In genomic region chr17:50059759-50060273, GRCh38 we compare ENCODE assay signal across 10 cellular contexts. TPM values are rescaled to one million over a fixed set of nuclear protein-coding genes. Genes with fewer than 3 reads are reported as not detected.
DNase-seq lines count a peak whose midpoint lies in the region; ATAC-seq and TF ChIP-seq lines count a peak whose summit lies in the region.
"Had no signal": no experiment of that assay in that cellular context is flagged by ENCODE, and none has a peak within 500 bp of the region (broad histone marks: within the 10 kb centered on the region; RNA-seq: fewer than 3 reads in every experiment).

No MANE protein-coding gene starts in this region.

- no peak for TF ChIP-seq POLR2A in gastroesophageal sphincter (IDR thresholded peaks at IDR 0.05)

- H3K4me1 ChIP-seq in gastroesophageal sphincter (peaks cover 14 to 92% (median 68%) of the 10 kb centered on the region in 3 donors), rectal smooth muscle tissue (ENCODE audit: control insufficient read depth, insufficient read depth, low read length) (peaks cover 54% of the 10 kb centered on the region)
- peaks cover 11% of the 10 kb centered on the region for H3K4me1 ChIP-seq in effector memory CD4-positive, alpha-beta T cell (ENCODE audit: control insufficient read depth, insufficient read depth, low read length, poor library complexity, severe bottlenecking)

- 12 to 29% methylated on average over 1 to 4 of the region's 5 CpGs for WGBS in gastroesophageal sphincter (ENCODE audit: low coverage in 1 of 2), 2 donors

- TF ChIP-seq EP300 in gastroesophageal sphincter (IDR thresholded peaks at IDR 0.05): no peak

- H3K4me3 ChIP-seq in gastroesophageal sphincter (no peak overlapping the region), rectal smooth muscle tissue (ENCODE audit: low read length) (no peak overlapping the region)
- H3K4me3 ChIP-seq in effector memory CD4-positive, alpha-beta T cell (ENCODE audit: insufficient read depth, low read depth, low read length, poor library complexity, severe bottlenecking): no peak overlapping the region

- H3K9ac ChIP-seq in rectal smooth muscle tissue (ENCODE audit: low read length): no peak overlapping the region

- no peaks in the 10 kb centered on the region for H3K9me3 ChIP-seq in gastroesophageal sphincter
- H3K9me3 ChIP-seq in effector memory CD4-positive, alpha-beta T cell (ENCODE audit: control insufficient read depth, low read length): no peaks in the 10 kb centered on the region

- DNase-seq in EL (peak; percentile 63), amniotic epithelial cell (ENCODE audit: low read depth) (peak; percentile 68)
- DNase-seq in activated CD8-positive, alpha-beta memory T cell treated with anti-CD3 and anti-CD28 coated beads, Interleukin-2, amount 50 U/mL, for 4 hours: no peak
- DNase-seq in effector memory CD4-positive, alpha-beta T cell: no peak
- DNase-seq: naive B cell, NCI-H446 had no signal

- H3K36me3 ChIP-seq in gastroesophageal sphincter (no peaks in the 10 kb centered on the region), rectal smooth muscle tissue (ENCODE audit: control insufficient read depth, insufficient read depth, low read length) (no peaks in the 10 kb centered on the region)
- no peaks in the 10 kb centered on the region for H3K36me3 ChIP-seq in effector memory CD4-positive, alpha-beta T cell (ENCODE audit: control insufficient read depth, insufficient read depth, low read length)

- H3K27ac ChIP-seq in gastroesophageal sphincter (peak overlapping the region; percentile 50 to 95 (median 92)), rectal smooth muscle tissue (ENCODE audit: low read depth, low read length) (peak overlapping the region; percentile 34)
- no peak overlapping the region for H3K27ac ChIP-seq in effector memory CD4-positive, alpha-beta T cell (ENCODE audit: insufficient read depth, low read length, poor library complexity, severe bottlenecking)

- TF ChIP-seq CTCF in gastroesophageal sphincter (IDR thresholded peaks at IDR 0.05): no peak

- ATAC-seq in gastroesophageal sphincter (no peak), GM21360 (IDR thresholded peaks at IDR 0.05; ENCODE audit: unreplicated experiment) (no peak), HG03378 (IDR thresholded peaks at IDR 0.05; ENCODE audit: unreplicated experiment) (no peak)

- H3K27me3 ChIP-seq in gastroesophageal sphincter: no peaks in the 10 kb centered on the region
- no peaks in the 10 kb centered on the region for H3K27me3 ChIP-seq in rectal smooth muscle tissue (ENCODE audit: control insufficient read depth, insufficient read depth, low read length)
- H3K27me3 ChIP-seq in effector memory CD4-positive, alpha-beta T cell (replicated peaks; ENCODE audit: control insufficient read depth, insufficient read depth, low read length, poor library complexity, severe bottlenecking): no peaks in the 10 kb centered on the region

RNA-seq across cellular contexts. Expression of gene ITGA3, which starts 3.9 kb away (rescaled TPM):
- 100 to 1,000 TPM in 3 of 4 donors, 10 to 100 TPM in 1; 62.4 to 131 (median 124) TPM for total RNA-seq in gastroesophageal sphincter

RNA-seq across cellular contexts. Expression of gene PDK2, which starts 35.3 kb away (rescaled TPM):
- total RNA-seq in gastroesophageal sphincter: 10 to 100 TPM; 31.6 to 70.6 (median 58.1) TPM

Comparison
In these comparisons a context has a peak if more than half of its experiments do, and no peak if none do; other contexts are left out.
1. DNase-seq: peak in EL (single experiment) and amniotic epithelial cell (single experiment); none in activated CD8-positive, alpha-beta memory T cell treated with anti-CD3 and anti-CD28 coated beads, Interleukin-2, amount 50 U/mL, for 4 hours (single experiment) and effector memory CD4-positive, alpha-beta T cell (0 of 3).